Comparison of ENCODE assay signal across 8 cellular contexts in the genomic region with DNA sequence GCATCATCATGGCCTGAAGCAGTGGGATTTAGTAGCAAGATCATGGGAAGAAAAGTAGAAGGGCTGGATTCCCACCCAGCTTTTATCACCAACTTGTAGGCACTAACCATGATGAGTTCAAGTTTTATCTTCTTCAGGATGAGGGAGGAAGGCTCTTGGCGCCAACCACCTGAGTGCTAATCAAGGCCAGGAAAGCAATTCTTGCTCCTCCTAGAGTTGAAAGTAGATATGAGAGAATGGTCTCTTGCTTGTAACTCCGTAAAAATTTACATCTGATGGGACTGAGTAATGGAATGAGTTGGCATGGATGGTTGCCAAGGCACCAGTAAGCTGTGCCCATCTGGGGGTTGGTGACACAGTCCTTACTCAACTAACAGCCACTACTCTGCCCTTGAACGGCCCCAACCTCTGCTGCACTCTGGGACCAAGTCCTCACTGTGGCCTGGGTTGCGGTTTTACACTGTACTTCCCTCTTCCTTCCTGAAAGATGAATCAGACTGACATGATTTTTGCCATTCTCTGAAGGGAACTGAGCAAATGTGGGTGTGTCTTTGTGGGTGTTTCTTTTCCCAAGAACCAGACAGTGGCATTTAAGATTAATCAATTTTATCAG. TPM values are rescaled to one million over a fixed set of nuclear protein-coding genes. Genes with fewer than 3 reads are reported as not detected.
DNase-seq lines count a peak whose midpoint lies in the region; ATAC-seq and TF ChIP-seq lines count a peak whose summit lies in the region.

No MANE protein-coding gene starts in this region.

- TF ChIP-seq POLR2A in GM18505 (IDR thresholded peaks at IDR 0.05; ENCODE audit: borderline replicate concordance, extremely low read depth, insufficient read depth, insufficient read length), result no peak

- intact Hi-C loops in activated T-helper 1 cell treated with anti-CD3 and anti-CD28 coated beads, Interleukin-12 subunit alpha, Interleukin-12 subunit beta, Interleukin-2, Interleukin-4 antibody, amounts not matched to agents 30 ng/mL and 10 ng/mL and 1 ng/mL, durations not matched to agents 14 hours and 24 hours and 36 hours (cut with micrococcal nuclease), result no loop called here

- H3K27me3 Mint-ChIP-seq in activated T-helper 1 cell treated with anti-CD3 and anti-CD28 coated beads, Interleukin-12 subunit alpha, Interleukin-12 subunit beta, Interleukin-2, Interleukin-4 antibody, amounts not matched to agents 30 ng/mL and 10 ng/mL and 1 ng/mL, durations not matched to agents 14 hours and 24 hours and 36 hours (ENCODE audit: insufficient read depth), result no peaks in the 10 kb centered on the region

- DNase-seq in AG08396 (ENCODE audit: low spot score), result peak; percentile 21
- DNase-seq in MV-4-11 (lab: John Stamatoyannopoulos, UW), result peak; percentile 95
- peak; percentile 1 for DNase-seq in activated T-helper 1 cell treated with anti-CD3 and anti-CD28 coated beads, Interleukin-12 subunit alpha, Interleukin-12 subunit beta, Interleukin-2, Interleukin-4 antibody, amounts not matched to agents 30 ng/mL and 10 ng/mL and 1 ng/mL, durations not matched to agents 14 hours and 24 hours and 36 hours (ENCODE audit: low spot score)
- peak; percentile 53 for DNase-seq in kidney glomerular epithelial cell (lab: John Stamatoyannopoulos, UW)
- peak; percentile 29 to 59 for DNase-seq in stimulated activated CD8-positive, alpha-beta memory T cell treated with anti-CD3 and anti-CD28 coated beads, Interleukin-7, amount 100 ng/mL, for 48 hours (ENCODE audit: extremely low read depth in 1 of 2, low read depth in 1 of 2)
- DNase-seq in NCI-H1694 treated with DMSO at 0.1 percent for 48 hours (lab: John Stamatoyannopoulos, UW), result no peak

- H3K4me1 Mint-ChIP-seq in activated T-helper 1 cell treated with anti-CD3 and anti-CD28 coated beads, Interleukin-12 subunit alpha, Interleukin-12 subunit beta, Interleukin-2, Interleukin-4 antibody, amounts not matched to agents 30 ng/mL and 10 ng/mL and 1 ng/mL, durations not matched to agents 14 hours and 24 hours and 36 hours (ENCODE audit: low read depth), result peaks cover 9% of the 10 kb centered on the region

- H3K4me3 Mint-ChIP-seq in activated T-helper 1 cell treated with anti-CD3 and anti-CD28 coated beads, Interleukin-12 subunit alpha, Interleukin-12 subunit beta, Interleukin-2, Interleukin-4 antibody, amounts not matched to agents 30 ng/mL and 10 ng/mL and 1 ng/mL, durations not matched to agents 14 hours and 24 hours and 36 hours, result no peak overlapping the region

- peaks cover 2% of the 10 kb centered on the region for H3K36me3 Mint-ChIP-seq in activated T-helper 1 cell treated with anti-CD3 and anti-CD28 coated beads, Interleukin-12 subunit alpha, Interleukin-12 subunit beta, Interleukin-2, Interleukin-4 antibody, amounts not matched to agents 30 ng/mL and 10 ng/mL and 1 ng/mL, durations not matched to agents 14 hours and 24 hours and 36 hours (ENCODE audit: low read depth)

- ATAC-seq in GM18505 (IDR thresholded peaks at IDR 0.05; ENCODE audit: unreplicated experiment) (no peak), HG02938 (IDR thresholded peaks at IDR 0.05; ENCODE audit: unreplicated experiment) (no peak)

- peak overlapping the region; percentile 36 for H3K27ac Mint-ChIP-seq in activated T-helper 1 cell treated with anti-CD3 and anti-CD28 coated beads, Interleukin-12 subunit alpha, Interleukin-12 subunit beta, Interleukin-2, Interleukin-4 antibody, amounts not matched to agents 30 ng/mL and 10 ng/mL and 1 ng/mL, durations not matched to agents 14 hours and 24 hours and 36 hours

- H3K9me3 Mint-ChIP-seq in activated T-helper 1 cell treated with anti-CD3 and anti-CD28 coated beads, Interleukin-12 subunit alpha, Interleukin-12 subunit beta, Interleukin-2, Interleukin-4 antibody, amounts not matched to agents 30 ng/mL and 10 ng/mL and 1 ng/mL, durations not matched to agents 14 hours and 24 hours and 36 hours, result no peaks in the 10 kb centered on the region

RNA-seq across cellular contexts. Expression of a gene that starts 39.4 kb away (rescaled TPM):
- total RNA-seq in activated T-helper 1 cell treated with anti-CD3 and anti-CD28 coated beads, Interleukin-12 subunit alpha, Interleukin-12 subunit beta, Interleukin-2, Interleukin-4 antibody, amounts not matched to agents 30 ng/mL and 10 ng/mL and 1 ng/mL, durations not matched to agents 14 hours and 24 hours and 36 hours, result not detected in 2 replicates
